Comparison of ENCODE assay signal across 8 cellular contexts in genomic region chr3:51718547-51719412, GRCh38. TPM values are rescaled to one million over a fixed set of nuclear protein-coding genes. Genes with fewer than 3 reads are reported as not detected.
DNase-seq lines count a peak whose midpoint lies in the region; ATAC-seq and TF ChIP-seq lines count a peak whose summit lies in the region.

No MANE protein-coding gene starts in this region.

- POLR2A ChIA-PET in OCI-LY7 (lab: Charles Lee), result interaction anchor here (0.6 kb wide), 1 partner anchor 205 kb away, joined by 3 read pairs; no protein-coding TSS in a partner anchor
- POLR2A ChIA-PET in activated naive CD8-positive, alpha-beta T cell treated with anti-CD3 and anti-CD28 coated beads, Interleukin-2, amount 10 ng/mL, durations not matched to agents 7 days and 5 days (lab: Charles Lee), result interaction anchor here (0.9 kb wide), 1 partner anchor 49 kb away, joined by 3 read pairs; no protein-coding TSS in a partner anchor

- BruUV-seq in OCI-LY7 (replicated peaks; lab: Mats Ljungman, UMichigan), result no TSS peak

- no peaks in the 10 kb centered on the region for H3K9me2 ChIP-seq in OCI-LY7 (ENCODE audit: insufficient read depth, low read length)

- peak; percentile 73 for TF ChIP-seq RAD21 in Ishikawa (IDR thresholded peaks at IDR 0.05; ENCODE audit: low read depth)

- no peak overlapping the region for H3K27ac ChIP-seq in 22Rv1
- H3K27ac ChIP-seq in OCI-LY7 (ENCODE audit: low read depth, low read length, poor library complexity, severe bottlenecking), result no peak overlapping the region
- H3K27ac ChIP-seq in right atrium auricular region, result no peak overlapping the region

- H3K4me1 ChIP-seq in OCI-LY7 (ENCODE audit: insufficient read depth, low read length, poor library complexity, severe bottlenecking) (peaks cover 10% of the 10 kb centered on the region), right atrium auricular region (no peaks in the 10 kb centered on the region)

- no peak overlapping the region for H2AFZ ChIP-seq in OCI-LY7 (ENCODE audit: low read length)

- no peaks in the 10 kb centered on the region for H3K79me2 ChIP-seq in OCI-LY7 (ENCODE audit: insufficient read depth, low read depth, low read length)

- H3K4me3 Mint-ChIP-seq in activated naive CD8-positive, alpha-beta T cell treated with anti-CD3 and anti-CD28 coated beads, Interleukin-2, amount 10 ng/mL, durations not matched to agents 7 days and 5 days, result no peak overlapping the region

- H3K9me3 ChIP-seq in OCI-LY7 (ENCODE audit: low read length) (no peaks in the 10 kb centered on the region), right atrium auricular region (no peaks in the 10 kb centered on the region)

- no peak overlapping the region for H3K4me3 ChIP-seq in GM12864 (ENCODE audit: low read depth, low read length)
- no peak overlapping the region for H3K4me3 ChIP-seq in OCI-LY7 (ENCODE audit: low read depth, low read length, poor library complexity, severe bottlenecking)
- no peak overlapping the region for H3K4me3 ChIP-seq in right atrium auricular region

- no peak for TF ChIP-seq EP300 in Ishikawa (IDR thresholded peaks at IDR 0.05; ENCODE audit: borderline replicate concordance)

- ATAC-seq in activated naive CD8-positive, alpha-beta T cell treated with anti-CD3 and anti-CD28 coated beads, Interleukin-2, amount 10 ng/mL, durations not matched to agents 7 days and 5 days (ENCODE audit: low read depth), result peak; percentile 89

- H3K4me1 Mint-ChIP-seq in activated naive CD8-positive, alpha-beta T cell treated with anti-CD3 and anti-CD28 coated beads, Interleukin-2, amount 10 ng/mL, durations not matched to agents 7 days and 5 days, result peaks cover 27% of the 10 kb centered on the region

- no peaks in the 10 kb centered on the region for H3K9me3 Mint-ChIP-seq in activated naive CD8-positive, alpha-beta T cell treated with anti-CD3 and anti-CD28 coated beads, Interleukin-2, amount 10 ng/mL, durations not matched to agents 7 days and 5 days

- H3K4me2 ChIP-seq in OCI-LY7 (ENCODE audit: low read length), result no peak overlapping the region

- H3K27me3 ChIP-seq in right atrium auricular region, result no peaks in the 10 kb centered on the region

- no peaks in the 10 kb centered on the region for H3K27me3 Mint-ChIP-seq in activated naive CD8-positive, alpha-beta T cell treated with anti-CD3 and anti-CD28 coated beads, Interleukin-2, amount 10 ng/mL, durations not matched to agents 7 days and 5 days

- H4K20me1 ChIP-seq in OCI-LY7 (ENCODE audit: insufficient read depth, low read length), result no peaks in the 10 kb centered on the region

- intact Hi-C loops in OCI-LY7 (cut with micrococcal nuclease; ENCODE audit: unreplicated experiment), result loop anchor here (1.0 kb wide), 1 partner anchor 82 kb away; no protein-coding TSS in a partner anchor

- no peaks in the 10 kb centered on the region for H3K36me3 Mint-ChIP-seq in activated naive CD8-positive, alpha-beta T cell treated with anti-CD3 and anti-CD28 coated beads, Interleukin-2, amount 10 ng/mL, durations not matched to agents 7 days and 5 days

- H3K27ac Mint-ChIP-seq in activated naive CD8-positive, alpha-beta T cell treated with anti-CD3 and anti-CD28 coated beads, Interleukin-2, amount 10 ng/mL, durations not matched to agents 7 days and 5 days, result peak overlapping the region; percentile 6

- no peaks in the 10 kb centered on the region for H3K36me3 ChIP-seq in OCI-LY7 (ENCODE audit: insufficient read depth, low read length)
- no peaks in the 10 kb centered on the region for H3K36me3 ChIP-seq in right atrium auricular region

- DNase-seq in GM12864 (ENCODE audit: low read depth), result peak; percentile 10
- peak; percentile 64 for DNase-seq in OCI-LY7 (ENCODE audit: low spot score)
- peak; percentile 76 for DNase-seq in activated naive CD8-positive, alpha-beta T cell treated with anti-CD3 and anti-CD28 coated beads, Interleukin-2, amount 10 ng/mL, durations not matched to agents 7 days and 5 days
- no peak for DNase-seq in right atrium auricular region (ENCODE audit: low spot score)
- DNase-seq in stimulated activated CD4-positive, alpha-beta T cell treated with anti-CD3 and anti-CD28 coated beads, Interleukin-12 subunit alpha, Interleukin-12 subunit beta, amount 100 ng/mL, for 24 hours (ENCODE audit: low read depth in 2 of 2), result peak; percentile 20 to 75
- no peak for DNase-seq in effector CD8-positive, alpha-beta T cell (lab: John Stamatoyannopoulos, UW)

- CTCF ChIA-PET in OCI-LY7 (lab: Charles Lee; ENCODE audit: unreplicated experiment), result interaction anchor here (0.6 to 0.8 kb wide), 2 partner anchors 80 to 96 kb away, joined by 4 to 7 read pairs; no protein-coding TSS in a partner anchor

- TF ChIP-seq CTCF in 22Rv1 (IDR thresholded peaks at IDR 0.05) (peak; percentile 97), GM12864 (IDR thresholded peaks at IDR 0.05; ENCODE audit: low read depth, low read length, missing control alignments) (peak; percentile 79), OCI-LY7 (conservative IDR thresholded peaks at IDR 0.05; ENCODE audit: low read length) (peak; percentile 77), right atrium auricular region (IDR thresholded peaks at IDR 0.05) (peak; percentile 21 to 74)

TF ChIP-seq in Ishikawa, 13 proteins besides CTCF, POLR2A, EP300 and RAD21:
- no peak for TF ChIP-seq REST (IDR thresholded peaks at IDR 0.05; ENCODE audit: low read depth)
- no peak for TF ChIP-seq CEBPB (IDR thresholded peaks at IDR 0.05)
- TF ChIP-seq TCF12 (IDR thresholded peaks at IDR 0.05; ENCODE audit: low read depth), result no peak
- TF ChIP-seq TAF1 (IDR thresholded peaks at IDR 0.05; ENCODE audit: low read depth), result no peak
- no peak for TF ChIP-seq MAX (IDR thresholded peaks at IDR 0.05)
- TF ChIP-seq TEAD4 (IDR thresholded peaks at IDR 0.05), result no peak
- no peak for TF ChIP-seq ZBTB7A (IDR thresholded peaks at IDR 0.05; ENCODE audit: low read depth)
- no peak for TF ChIP-seq NFIC (IDR thresholded peaks at IDR 0.05)

RNA-seq across cellular contexts. Expression of gene GRM2, which starts 11.9 kb away (rescaled TPM):
- 0.06 and 0.28 TPM in 2 replicates for total RNA-seq in OCI-LY7 (2014; rRNA removed; shearing (Covaris generic))
- 0.11 and 0.29 TPM in 2 replicates for total RNA-seq in OCI-LY7 (2022)
- total RNA-seq in activated naive CD8-positive, alpha-beta T cell treated with anti-CD3 and anti-CD28 coated beads, Interleukin-2, amount 10 ng/mL, durations not matched to agents 7 days and 5 days, result 1 to 10 TPM; 1.4 to 2.2 TPM
- total RNA-seq in right atrium auricular region, result under 1 TPM; 0.16 to 0.19 TPM

RNA-seq across cellular contexts. Expression of gene TEX264, which starts 47.7 kb away (rescaled TPM):
- 42.4 and 50.3 TPM in 2 replicates for total RNA-seq in OCI-LY7 (2014; rRNA removed; shearing (Covaris generic))
- total RNA-seq in OCI-LY7 (2022), result 42.7 and 45.6 TPM in 2 replicates
- 10 to 100 TPM; 49.3 to 49.8 TPM for total RNA-seq in activated naive CD8-positive, alpha-beta T cell treated with anti-CD3 and anti-CD28 coated beads, Interleukin-2, amount 10 ng/mL, durations not matched to agents 7 days and 5 days
- total RNA-seq in right atrium auricular region, result 10 to 100 TPM; 55.9 to 62.3 TPM

Comparison
In these comparisons a context has a peak if more than half of its experiments do, and no peak if none do; other contexts are left out.
1. DNase-seq: peak in GM12864 (single experiment), OCI-LY7 (single experiment), activated naive CD8-positive, alpha-beta T cell treated with anti-CD3 and anti-CD28 coated beads, Interleukin-2, amount 10 ng/mL, durations not matched to agents 7 days and 5 days (single experiment) and stimulated activated CD4-positive, alpha-beta T cell treated with anti-CD3 and anti-CD28 coated beads, Interleukin-12 subunit alpha, Interleukin-12 subunit beta, amount 100 ng/mL, for 24 hours (2 of 2); none in right atrium auricular region (single experiment) and effector CD8-positive, alpha-beta T cell (single experiment).
2. Peak in every context shown above with its lines, with median percentiles within 50 percentile points of each other: CTCF ChIP-seq.